12 cellular contexts compared by ENCODE assay signal in genomic region chr16:57023541-57024249, GRCh38. TPM values are rescaled to one million over a fixed set of nuclear protein-coding genes. Genes with fewer than 3 reads are reported as not detected.
A peak's percentile ranks its signal among the peaks of the same experiment; 100 is the strongest.
DNase-seq lines count a peak whose midpoint lies in the region; ATAC-seq, FAIRE-seq and TF ChIP-seq lines count a peak whose summit lies in the region.
"Had no signal": no experiment of that assay in that cellular context is flagged by ENCODE, and none has a peak within 500 bp of the region (broad histone marks: within the 10 kb centered on the region; RNA-seq: fewer than 3 reads in every experiment).

No MANE protein-coding gene starts in this region.

- no peaks in the 10 kb centered on the region for H3K9me3 ChIP-seq in kidney (ENCODE audit: control insufficient read depth in 1 of 2, low read length in 2 of 2)

- H3K4me3 ChIP-seq in kidney (ENCODE audit: low read length in 2 of 2): no peak overlapping the region
- H3K4me3 ChIP-seq: hepatocyte, smooth muscle cell had no signal

- ATAC-seq in naive thymus-derived CD8-positive, alpha-beta T cell: peak; percentile 92 to 97
- ATAC-seq in GM18873 (IDR thresholded peaks at IDR 0.05; ENCODE audit: low FRiP score, unreplicated experiment): no peak

- no peaks in the 10 kb centered on the region for H3K27me3 Mint-ChIP-seq in T-helper 2 cell treated with Interferon-gamma antibody and Interleukin-4, amounts not matched to agents 5 μg/mL and 100 μg/mL, for 36 hours (ENCODE audit: low read depth)
- H3K27me3 Mint-ChIP-seq in naive thymus-derived CD8-positive, alpha-beta T cell: no peaks in the 10 kb centered on the region
- H3K27me3 Mint-ChIP-seq: dendritic cell treated with granulocyte-macrophage colony-stimulating factor and Interleukin-4, amounts not matched to agents 40 ng/mL and 50 ng/mL, for 4 days had no signal

- DNase-seq in T-helper 2 cell treated with Interferon-gamma antibody and Interleukin-4, amounts not matched to agents 5 μg/mL and 100 μg/mL, for 36 hours (ENCODE audit: low spot score): peak; percentile 44
- DNase-seq in activated T-helper 1 cell treated with Interleukin-2 at 50 U/mL for 16 hours (ENCODE audit: low read depth): peak; percentile 55
- peak; percentile 62 to 92 (median 86) for DNase-seq in naive thymus-derived CD8-positive, alpha-beta T cell
- peak; percentile 57 to 66 for DNase-seq in stimulated activated CD8-positive, alpha-beta memory T cell treated with anti-CD3 and anti-CD28 coated beads, Interleukin-4, amount 100 ng/mL, for 4 hours (ENCODE audit: low read depth in 2 of 2, low spot score in 1 of 2)
- no peak for DNase-seq in C1 segment of cervical spinal cord (lab: John Stamatoyannopoulos, UW)
- no peak for DNase-seq in kidney
- DNase-seq in ACHN: no peak
- DNase-seq: Calu3 had no signal

- H3K4me3 Mint-ChIP-seq in T-helper 2 cell treated with Interferon-gamma antibody and Interleukin-4, amounts not matched to agents 5 μg/mL and 100 μg/mL, for 36 hours: peak overlapping the region; percentile 8
- H3K4me3 Mint-ChIP-seq in naive thymus-derived CD8-positive, alpha-beta T cell: peak overlapping the region; percentile 55 to 88 (median 78)
- H3K4me3 Mint-ChIP-seq: dendritic cell treated with granulocyte-macrophage colony-stimulating factor and Interleukin-4, amounts not matched to agents 40 ng/mL and 50 ng/mL, for 4 days had no signal

- H3K9me3 Mint-ChIP-seq in T-helper 2 cell treated with Interferon-gamma antibody and Interleukin-4, amounts not matched to agents 5 μg/mL and 100 μg/mL, for 36 hours: no peaks in the 10 kb centered on the region
- H3K9me3 Mint-ChIP-seq in naive thymus-derived CD8-positive, alpha-beta T cell: no peaks in the 10 kb centered on the region
- H3K9me3 Mint-ChIP-seq: dendritic cell treated with granulocyte-macrophage colony-stimulating factor and Interleukin-4, amounts not matched to agents 40 ng/mL and 50 ng/mL, for 4 days had no signal

- H3K27ac Mint-ChIP-seq in T-helper 2 cell treated with Interferon-gamma antibody and Interleukin-4, amounts not matched to agents 5 μg/mL and 100 μg/mL, for 36 hours: peak overlapping the region; percentile 36
- peak overlapping the region; percentile 85 to 97 (median 92) for H3K27ac Mint-ChIP-seq in naive thymus-derived CD8-positive, alpha-beta T cell
- H3K27ac Mint-ChIP-seq: dendritic cell treated with granulocyte-macrophage colony-stimulating factor and Interleukin-4, amounts not matched to agents 40 ng/mL and 50 ng/mL, for 4 days had no signal

- FAIRE-seq in kidney (lab: Jason Lieb, UNC): no peak

- peaks cover 0 to 2% of the 10 kb centered on the region in 2 donors for H3K36me3 ChIP-seq in kidney (ENCODE audit: control insufficient read depth in 1 of 2, insufficient read depth in 2 of 2, low read length in 2 of 2)

- no peak for TF ChIP-seq CTCF in kidney (IDR thresholded peaks at IDR 0.05; ENCODE audit: borderline replicate concordance, extremely low read depth, insufficient read depth)

- no peak overlapping the region for H3K9ac ChIP-seq in kidney (ENCODE audit: low read length in 2 of 2)

- POLR2A ChIA-PET in naive thymus-derived CD8-positive, alpha-beta T cell (lab: Charles Lee): interaction anchor here (0.8 to 15.3 kb wide), 17 partner anchors 12 to 108 kb away, joined by 3 to 319 read pairs (median 8); partner anchors contain the start of genes HERPUD1 and NLRC5

- H3K27ac ChIP-seq in kidney (ENCODE audit: low read depth in 2 of 2, low read length in 2 of 2): no peak overlapping the region
- H3K27ac ChIP-seq: hepatocyte had no signal

- H3K36me3 Mint-ChIP-seq in T-helper 2 cell treated with Interferon-gamma antibody and Interleukin-4, amounts not matched to agents 5 μg/mL and 100 μg/mL, for 36 hours (ENCODE audit: low read depth): peaks cover 87% of the 10 kb centered on the region
- peaks cover 0 to 86% (median 45%) of the 10 kb centered on the region in 3 donors for H3K36me3 Mint-ChIP-seq in naive thymus-derived CD8-positive, alpha-beta T cell

- in situ Hi-C loops in ACHN (cut with HindIII; ENCODE audit: low pct_ligation_motif_present, low pct_unique_long_range_greater_than_20kb, low sequenced_read_pairs): no loop called here

- peaks cover 48% of the 10 kb centered on the region for H3K4me1 Mint-ChIP-seq in T-helper 2 cell treated with Interferon-gamma antibody and Interleukin-4, amounts not matched to agents 5 μg/mL and 100 μg/mL, for 36 hours (ENCODE audit: low read depth)
- peaks cover 69 to 97% (median 90%) of the 10 kb centered on the region in 4 donors for H3K4me1 Mint-ChIP-seq in naive thymus-derived CD8-positive, alpha-beta T cell

- intact Hi-C loops in kidney (cut with DNase I): no loop called here

- no peaks in the 10 kb centered on the region for H3K4me1 ChIP-seq in kidney (ENCODE audit: control insufficient read depth in 1 of 2, insufficient read depth in 1 of 2, low read depth in 1 of 2, low read length in 2 of 2)

RNA-seq across cellular contexts. Expression of gene NLRC5, which starts 34.3 kb away (rescaled TPM):
- total RNA-seq in naive thymus-derived CD8-positive, alpha-beta T cell: 100 to 1,000 TPM; 474 to 488 TPM
- 100 to 1,000 TPM in 1 of 3 donors, 10 to 100 TPM in 2; 70.4 to 137 (median 80.0) TPM for polyA plus RNA-seq in naive thymus-derived CD8-positive, alpha-beta T cell
- 55.6 TPM for total RNA-seq in kidney
- 7.1 TPM for polyA plus RNA-seq in kidney (ENCODE audit: insufficient read depth, low read depth, low replicate concordance)

Comparison
In these comparisons a context has a peak if more than half of its experiments do, and no peak if none do; other contexts are left out.
1. DNase-seq: peak in T-helper 2 cell treated with Interferon-gamma antibody and Interleukin-4, amounts not matched to agents 5 μg/mL and 100 μg/mL, for 36 hours (single experiment), activated T-helper 1 cell treated with Interleukin-2 at 50 U/mL for 16 hours (single experiment), naive thymus-derived CD8-positive, alpha-beta T cell (10 of 10) and stimulated activated CD8-positive, alpha-beta memory T cell treated with anti-CD3 and anti-CD28 coated beads, Interleukin-4, amount 100 ng/mL, for 4 hours (2 of 2); none in C1 segment of cervical spinal cord (0 of 14), kidney (single experiment) and ACHN (single experiment).